ENCODE assay signal across 8 cellular contexts in genomic region chr12:82688035-82688501, GRCh38. TPM values are rescaled to one million over a fixed set of nuclear protein-coding genes. Genes with fewer than 3 reads are reported as not detected.
A peak's percentile ranks its signal among the peaks of the same experiment; 100 is the strongest.
DNase-seq lines count a peak whose midpoint lies in the region; ATAC-seq and TF ChIP-seq lines count a peak whose summit lies in the region.

No MANE protein-coding gene starts in this region.

- TF ChIP-seq CTCF in ascending aorta (IDR thresholded peaks at IDR 0.05), result no peak

- intact Hi-C loops in ascending aorta (cut with DNase I), result no loop called here

- no peaks in the 10 kb centered on the region for H3K4me1 ChIP-seq in ascending aorta

- H3K27me3 ChIP-seq in ascending aorta (no peaks in the 10 kb centered on the region), layer of hippocampus (ENCODE audit: control insufficient read depth, insufficient read depth, low read length) (no peaks in the 10 kb centered on the region)

- no peaks in the 10 kb centered on the region for H3K36me3 ChIP-seq in ascending aorta

- H3K4me3 ChIP-seq in ascending aorta, result peak overlapping the region; percentile 75 to 87

- DNase-seq in EH (ENCODE audit: low read depth) (peak; percentile 22), LHCN-M2 (ENCODE audit: low read depth) (peak; percentile 12), ascending aorta (ENCODE audit: low spot score in 2 of 2) (no peak), substantia nigra (lab: John Stamatoyannopoulos, UW) (no peak)

- H3K27ac ChIP-seq in ascending aorta (no peak overlapping the region), layer of hippocampus (ENCODE audit: low read depth, low read length) (peak overlapping the region; percentile 40), substantia nigra (ENCODE audit: low read depth, low read length, poor library complexity, severe bottlenecking) (peak overlapping the region; percentile 97)

- ATAC-seq in HG02885 (IDR thresholded peaks at IDR 0.05; ENCODE audit: poor library complexity, unreplicated experiment) (no peak), GM21825 (IDR thresholded peaks at IDR 0.05; ENCODE audit: unreplicated experiment) (no peak), HG02973 (IDR thresholded peaks at IDR 0.05; ENCODE audit: unreplicated experiment) (no peak)

- H3K9me3 ChIP-seq in ascending aorta, result no peaks in the 10 kb centered on the region

RNA-seq across cellular contexts. Expression of gene TMTC2, which starts 1.4 kb away (rescaled TPM):
- total RNA-seq in LHCN-M2 (2014; rRNA removed) (1.2 and 1.5 TPM in 2 replicates), ascending aorta (6.8 TPM)
- polyA plus RNA-seq in LHCN-M2 (2012), result 0.15 TPM

Comparison
In these comparisons a context has a peak if more than half of its experiments do, and no peak if none do; other contexts are left out.
1. DNase-seq: peak in EH (single experiment) and LHCN-M2 (single experiment); none in ascending aorta (0 of 2) and substantia nigra (0 of 49).
2. H3K27ac ChIP-seq: peak in layer of hippocampus (single experiment) and substantia nigra (single experiment); none in ascending aorta (0 of 2).